In the genomic region with DNA sequence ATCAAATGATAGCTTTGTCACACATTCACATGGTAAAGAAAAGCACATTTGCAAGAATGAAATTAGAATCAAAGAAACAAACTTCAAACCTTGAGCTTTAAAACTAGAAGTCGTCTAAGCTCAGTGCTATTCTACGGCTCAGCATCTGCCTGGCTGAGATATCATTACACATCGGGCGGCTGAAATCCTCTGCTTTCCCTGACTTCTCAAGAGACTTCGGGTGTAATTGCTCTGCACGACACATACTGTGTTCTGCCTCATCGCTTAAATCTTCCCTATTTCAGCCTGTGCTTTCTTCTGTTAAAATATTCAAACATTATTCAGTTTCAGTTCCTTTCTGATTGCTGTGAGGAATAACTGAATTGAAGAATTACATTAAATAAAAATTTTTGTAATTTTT, we compare ENCODE assay signal across 13 cellular contexts.
DNase-seq lines count a peak whose midpoint lies in the region; ATAC-seq, FAIRE-seq and TF ChIP-seq lines count a peak whose summit lies in the region.
"Had no signal": no experiment of that assay in that cellular context is flagged by ENCODE, and none has a peak within 500 bp of the region (broad histone marks: within the 10 kb centered on the region; RNA-seq: fewer than 3 reads in every experiment).

No MANE protein-coding gene starts in this region.

- H3K36me3 Mint-ChIP-seq in stimulated activated naive B cell treated with anti-CD40 and anti-IgM and Interleukin-4, amounts not matched to agents 10 μg/mL and 1 μg/mL and 100 μg/mL, for 72 hours, result no peaks in the 10 kb centered on the region

- peaks cover 15 to 35% of the 10 kb centered on the region in 2 donors for H3K27me3 Mint-ChIP-seq in stimulated activated naive B cell treated with anti-CD40 and anti-IgM and Interleukin-4, amounts not matched to agents 10 μg/mL and 1 μg/mL and 100 μg/mL, for 72 hours

- peak; percentile 78 for ATAC-seq in SK-N-SH treated with all-trans-retinoic acid at 6 μM for 48 hours
- ATAC-seq in stimulated activated naive B cell treated with anti-CD40 and anti-IgM and Interleukin-4, amounts not matched to agents 10 μg/mL and 1 μg/mL and 100 μg/mL, for 72 hours (replicated peaks), result peak; percentile 71 to 77
- no peak for ATAC-seq in GM18873 (IDR thresholded peaks at IDR 0.05; ENCODE audit: low FRiP score, unreplicated experiment)

- no peak overlapping the region for H3K27ac Mint-ChIP-seq in stimulated activated naive B cell treated with anti-CD40 and anti-IgM and Interleukin-4, amounts not matched to agents 10 μg/mL and 1 μg/mL and 100 μg/mL, for 72 hours

- intact Hi-C loops in head of caudate nucleus (cut with DNase I), result no loop called here

- peak; percentile 38 to 87 (median 70) for DNase-seq in NCI-H1417 (lab: John Stamatoyannopoulos, UW)
- DNase-seq in NCI-H1417 treated with DMSO at 0.1 percent for 48 hours (lab: John Stamatoyannopoulos, UW), result no peak
- DNase-seq in head of caudate nucleus, result peak in 26 of 42 donors; percentile 14 to 73 (median 41)
- DNase-seq in stimulated activated naive B cell treated with anti-CD40 and anti-IgM and Interleukin-4, amounts not matched to agents 10 μg/mL and 1 μg/mL and 100 μg/mL, for 72 hours, result no peak
- no peak for DNase-seq in activated naive CD4-positive, alpha-beta T cell (lab: John Stamatoyannopoulos, UW)
- no peak for DNase-seq in GM19239 (ENCODE audit: insufficient read length, low spot score)
- DNase-seq: activated CD8-positive, alpha-beta memory T cell treated with anti-CD3 and anti-CD28 coated beads, Interleukin-2, amount 50 U/mL, for 48 hours; DMS153; effector memory CD4-positive, alpha-beta T cell; NCI-H2081 had no signal

- H3K9me3 Mint-ChIP-seq in stimulated activated naive B cell treated with anti-CD40 and anti-IgM and Interleukin-4, amounts not matched to agents 10 μg/mL and 1 μg/mL and 100 μg/mL, for 72 hours, result no peaks in the 10 kb centered on the region

- H3K4me1 Mint-ChIP-seq in stimulated activated naive B cell treated with anti-CD40 and anti-IgM and Interleukin-4, amounts not matched to agents 10 μg/mL and 1 μg/mL and 100 μg/mL, for 72 hours, result peaks cover 0 to 3% of the 10 kb centered on the region in 2 donors

- FAIRE-seq in GM19239 (lab: Jason Lieb, UNC), result no peak
- FAIRE-seq: GM12892 had no signal

- H3K4me3 Mint-ChIP-seq in stimulated activated naive B cell treated with anti-CD40 and anti-IgM and Interleukin-4, amounts not matched to agents 10 μg/mL and 1 μg/mL and 100 μg/mL, for 72 hours, result no peak overlapping the region

TF ChIP-seq in SK-N-SH treated with all-trans-retinoic acid at 6 μM for 48 hours, 23 proteins besides CTCF, POLR2A, EP300 and RAD21:
- TF ChIP-seq ISL1 (CRISPR knock-in tag; IDR thresholded peaks at IDR 0.05) (no peak), CSRNP3 (CRISPR knock-in tag; IDR thresholded peaks at IDR 0.05) (no peak), ZNF565 (CRISPR knock-in tag; conservative IDR thresholded peaks at IDR 0.05; ENCODE audit: low read depth) (no peak), ARNTL (CRISPR knock-in tag; IDR thresholded peaks at IDR 0.05; ENCODE audit: borderline replicate concordance, low read depth) (no peak), ZNF8 (CRISPR knock-in tag; IDR thresholded peaks at IDR 0.05) (no peak), ESRRG (CRISPR knock-in tag; IDR thresholded peaks at IDR 0.05) (no peak), ZNF70 (CRISPR knock-in tag; IDR thresholded peaks at IDR 0.05) (no peak), TCF4 (CRISPR knock-in tag; IDR thresholded peaks at IDR 0.05; ENCODE audit: borderline replicate concordance) (no peak), GLIS3 (CRISPR knock-in tag; IDR thresholded peaks at IDR 0.05) (no peak), OSR1 (CRISPR knock-in tag; IDR thresholded peaks at IDR 0.05) (no peak), TSHZ2 (CRISPR knock-in tag; IDR thresholded peaks at IDR 0.05) (no peak), SNAI2 (CRISPR knock-in tag; IDR thresholded peaks at IDR 0.05) (no peak)
- TF ChIP-seq, protein P1, sequence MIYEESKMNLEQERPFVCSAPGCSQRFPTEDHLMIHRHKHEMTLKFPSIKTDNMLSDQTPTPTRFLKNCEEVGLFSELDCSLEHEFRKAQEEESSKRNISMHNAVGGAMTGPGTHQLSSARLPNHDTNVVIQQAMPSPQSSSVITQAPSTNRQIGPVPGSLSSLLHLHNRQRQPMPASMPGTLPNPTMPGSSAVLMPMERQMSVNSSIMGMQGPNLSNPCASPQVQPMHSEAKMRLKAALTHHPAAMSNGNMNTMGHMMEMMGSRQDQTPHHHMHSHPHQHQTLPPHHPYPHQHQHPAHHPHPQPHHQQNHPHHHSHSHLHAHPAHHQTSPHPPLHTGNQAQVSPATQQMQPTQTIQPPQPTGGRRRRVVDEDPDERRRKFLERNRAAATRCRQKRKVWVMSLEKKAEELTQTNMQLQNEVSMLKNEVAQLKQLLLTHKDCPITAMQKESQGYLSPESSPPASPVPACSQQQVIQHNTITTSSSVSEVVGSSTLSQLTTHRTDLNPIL (CRISPR knock-in tag; IDR thresholded peaks at IDR 0.05; ENCODE audit: low read depth), result no peak
- TF ChIP-seq, protein P2, sequence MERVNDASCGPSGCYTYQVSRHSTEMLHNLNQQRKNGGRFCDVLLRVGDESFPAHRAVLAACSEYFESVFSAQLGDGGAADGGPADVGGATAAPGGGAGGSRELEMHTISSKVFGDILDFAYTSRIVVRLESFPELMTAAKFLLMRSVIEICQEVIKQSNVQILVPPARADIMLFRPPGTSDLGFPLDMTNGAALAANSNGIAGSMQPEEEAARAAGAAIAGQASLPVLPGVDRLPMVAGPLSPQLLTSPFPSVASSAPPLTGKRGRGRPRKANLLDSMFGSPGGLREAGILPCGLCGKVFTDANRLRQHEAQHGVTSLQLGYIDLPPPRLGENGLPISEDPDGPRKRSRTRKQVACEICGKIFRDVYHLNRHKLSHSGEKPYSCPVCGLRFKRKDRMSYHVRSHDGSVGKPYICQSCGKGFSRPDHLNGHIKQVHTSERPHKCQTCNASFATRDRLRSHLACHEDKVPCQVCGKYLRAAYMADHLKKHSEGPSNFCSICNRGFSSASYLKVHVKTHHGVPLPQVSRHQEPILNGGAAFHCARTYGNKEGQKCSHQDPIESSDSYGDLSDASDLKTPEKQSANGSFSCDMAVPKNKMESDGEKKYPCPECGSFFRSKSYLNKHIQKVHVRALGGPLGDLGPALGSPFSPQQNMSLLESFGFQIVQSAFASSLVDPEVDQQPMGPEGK (CRISPR knock-in tag; IDR thresholded peaks at IDR 0.05; ENCODE audit: borderline replicate concordance), result no peak

Comparison
In these comparisons a context has a peak if more than half of its experiments do, and no peak if none do; other contexts are left out.
1. DNase-seq: peak in NCI-H1417 (3 of 3) and head of caudate nucleus (26 of 42); none in NCI-H1417 treated with DMSO at 0.1 percent for 48 hours (single experiment), stimulated activated naive B cell treated with anti-CD40 and anti-IgM and Interleukin-4, amounts not matched to agents 10 μg/mL and 1 μg/mL and 100 μg/mL, for 72 hours (single experiment), activated naive CD4-positive, alpha-beta T cell (0 of 4) and GM19239 (single experiment).